Comparison of ENCODE assay signal across 8 cellular contexts in the genomic region with DNA sequence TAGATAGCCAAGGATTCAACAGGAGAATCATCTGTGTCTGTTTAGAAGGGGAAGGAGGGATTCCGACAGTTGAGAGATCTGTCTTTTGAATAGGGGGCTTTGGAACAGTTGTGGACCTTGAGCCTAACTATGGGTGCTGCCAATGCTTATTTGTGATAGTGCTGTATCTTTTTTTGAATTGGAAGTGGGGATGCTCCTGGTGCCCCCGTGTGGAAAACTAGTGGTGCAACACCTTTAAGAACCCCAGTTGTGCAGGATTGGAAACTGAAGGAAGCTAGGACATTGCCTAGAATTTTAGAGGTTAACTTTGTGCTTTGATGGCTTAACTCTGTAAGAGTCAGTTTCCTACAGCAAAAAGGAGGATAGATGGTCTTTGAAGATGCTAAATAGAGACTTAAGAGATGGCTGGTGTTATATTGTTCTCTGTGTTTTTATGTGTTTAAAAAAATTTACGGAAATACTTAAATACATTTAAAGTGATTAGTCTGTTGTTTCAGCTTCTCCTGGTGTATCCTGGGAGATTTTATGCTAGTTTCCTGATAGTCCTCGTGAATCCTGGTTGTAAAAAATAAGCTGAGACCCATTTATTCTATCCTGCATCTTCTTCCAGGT.
DNase-seq lines count a peak whose midpoint lies in the region; ATAC-seq, FAIRE-seq and TF ChIP-seq lines count a peak whose summit lies in the region.

No MANE protein-coding gene starts in this region.

- intact Hi-C loops in CD14-positive monocyte (cut with micrococcal nuclease), result loop anchor here in 1 of 2 donors (10.0 kb wide), 1 partner anchor 236 kb away; no protein-coding TSS in a partner anchor

- peaks cover 49% of the 10 kb centered on the region for H3K36me3 ChIP-seq in NT2/D1 (ENCODE audit: insufficient read depth, insufficient read length, low read length)
- H3K36me3 ChIP-seq in cardiac muscle cell, result peaks cover 37% of the 10 kb centered on the region

- TF ChIP-seq POLR2A in H54 (IDR thresholded peaks at IDR 0.05; ENCODE audit: low read depth, low read length), result no peak

- DNase-seq in CD14-positive monocyte (ENCODE audit: low spot score), result no peak
- peak; percentile 31 for DNase-seq in H54 (ENCODE audit: insufficient read length, low spot score)
- peak; percentile 22 for DNase-seq in NT2/D1 (ENCODE audit: low read depth, low spot score)
- peak; percentile 73 for DNase-seq in activated effector memory CD4-positive, alpha-beta T cell treated with anti-CD3 and anti-CD28 coated beads, Interleukin-2, amount 50 U/mL, for 16 hours
- peak; percentile 61 to 71 for DNase-seq in cardiac muscle cell (ENCODE audit: low read depth in 1 of 2, low spot score in 1 of 2)
- peak; percentile 54 for DNase-seq in renal cortical epithelial cell (ENCODE audit: low read depth)
- no peak for DNase-seq in mesenteric fat pad (ENCODE audit: low spot score)

- peak overlapping the region in 2 of 7 donors; percentile 28 to 80 for H3K27ac Mint-ChIP-seq in CD14-positive monocyte

- H3K4me3 ChIP-seq in NT2/D1 (ENCODE audit: insufficient read length, low read depth), result no peak overlapping the region
- H3K4me3 ChIP-seq in cardiac muscle cell, result no peak overlapping the region

- H3K27ac ChIP-seq in cardiac muscle cell, result peak overlapping the region; percentile 41

- H3K9me3 Mint-ChIP-seq in CD14-positive monocyte, result no peaks in the 10 kb centered on the region

- no peak for ATAC-seq in GM19324 (IDR thresholded peaks at IDR 0.05; ENCODE audit: low FRiP score, unreplicated experiment)

- peak; percentile 99 for FAIRE-seq in H54 (lab: Jason Lieb, UNC)

- no peak overlapping the region for H3K9ac ChIP-seq in NT2/D1 (ENCODE audit: insufficient read length, low read depth)

- H3K36me3 Mint-ChIP-seq in CD14-positive monocyte, result peaks cover 52 to 72% of the 10 kb centered on the region in 2 donors

- H3K4me1 ChIP-seq in NT2/D1 (ENCODE audit: insufficient read depth, insufficient read length) (no peaks in the 10 kb centered on the region), cardiac muscle cell (ENCODE audit: low read depth) (peaks cover 14% of the 10 kb centered on the region)

- H3K27me3 ChIP-seq in NT2/D1 (ENCODE audit: insufficient read depth, insufficient read length), result no peaks in the 10 kb centered on the region
- no peaks in the 10 kb centered on the region for H3K27me3 ChIP-seq in cardiac muscle cell

- TF ChIP-seq CTCF in CD14-positive monocyte (IDR thresholded peaks at IDR 0.05) (peak; percentile 67), cardiac muscle cell (IDR thresholded peaks at IDR 0.05; ENCODE audit: low read depth, low read length) (peak; percentile 84)

- H3K4me3 Mint-ChIP-seq in CD14-positive monocyte, result no peak overlapping the region

- H3K4me1 Mint-ChIP-seq in CD14-positive monocyte, result peaks cover 17% of the 10 kb centered on the region

- H3K27me3 Mint-ChIP-seq in CD14-positive monocyte (ENCODE audit: low read depth in 3 of 3), result no peaks in the 10 kb centered on the region

- H3K9me3 ChIP-seq in NT2/D1 (ENCODE audit: insufficient read depth, low read length) (no peaks in the 10 kb centered on the region), cardiac muscle cell (ENCODE audit: low read depth) (no peaks in the 10 kb centered on the region)

Comparison
In these comparisons a context has a peak if more than half of its experiments do, and no peak if none do; other contexts are left out.
1. DNase-seq: peak in H54 (single experiment), NT2/D1 (single experiment), activated effector memory CD4-positive, alpha-beta T cell treated with anti-CD3 and anti-CD28 coated beads, Interleukin-2, amount 50 U/mL, for 16 hours (single experiment), cardiac muscle cell (2 of 2) and renal cortical epithelial cell (single experiment); none in CD14-positive monocyte (single experiment) and mesenteric fat pad (single experiment).